8 cellular contexts compared by ENCODE assay signal in the genomic region with DNA sequence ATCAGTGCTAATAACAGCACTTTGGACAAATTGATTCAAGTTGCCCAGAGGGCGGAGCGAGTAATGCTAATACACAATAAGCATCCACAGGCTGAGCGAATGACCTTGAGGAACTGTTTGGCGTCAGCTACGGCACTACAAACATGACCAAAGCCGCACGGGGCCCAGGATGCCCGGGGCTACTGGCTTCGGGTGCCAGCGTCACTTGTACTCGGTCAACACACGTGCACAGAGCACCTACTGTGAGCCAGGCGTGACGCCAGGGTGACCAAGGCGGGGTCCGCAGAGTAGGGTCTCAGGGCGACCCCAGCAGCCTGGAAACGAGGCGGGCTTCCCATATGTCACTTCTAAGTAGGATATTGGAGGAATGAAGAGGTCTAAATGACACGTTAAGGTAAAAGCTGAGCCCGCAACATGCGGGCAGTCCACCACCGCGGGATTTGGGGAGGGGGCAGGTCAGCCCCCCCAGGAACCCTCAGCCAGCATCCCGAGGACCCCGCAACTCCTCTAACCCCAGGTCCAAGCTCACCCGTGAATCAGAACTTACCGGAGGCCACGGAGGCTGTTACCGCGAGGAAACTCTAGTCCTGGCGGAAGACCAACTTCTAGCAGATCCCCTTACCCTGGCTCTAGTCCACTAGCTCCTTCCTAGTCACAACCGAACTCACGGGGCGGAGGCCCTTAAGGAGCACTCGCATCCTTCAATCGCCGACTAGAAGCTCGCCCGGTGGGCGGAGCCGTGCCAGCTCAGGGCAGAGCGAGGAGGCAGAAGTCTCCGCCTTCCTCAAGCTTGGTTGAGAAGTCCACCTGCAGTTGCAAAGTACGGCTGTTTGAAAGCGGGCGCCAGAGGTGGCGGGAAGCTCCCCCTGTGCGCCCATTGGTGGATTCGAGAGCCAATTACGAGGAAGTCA. TPM values are rescaled to one million over a fixed set of nuclear protein-coding genes. Genes with fewer than 3 reads are reported as not detected.
DNase-seq lines count a peak whose midpoint lies in the region; ATAC-seq and TF ChIP-seq lines count a peak whose summit lies in the region.

A gene with protein sequence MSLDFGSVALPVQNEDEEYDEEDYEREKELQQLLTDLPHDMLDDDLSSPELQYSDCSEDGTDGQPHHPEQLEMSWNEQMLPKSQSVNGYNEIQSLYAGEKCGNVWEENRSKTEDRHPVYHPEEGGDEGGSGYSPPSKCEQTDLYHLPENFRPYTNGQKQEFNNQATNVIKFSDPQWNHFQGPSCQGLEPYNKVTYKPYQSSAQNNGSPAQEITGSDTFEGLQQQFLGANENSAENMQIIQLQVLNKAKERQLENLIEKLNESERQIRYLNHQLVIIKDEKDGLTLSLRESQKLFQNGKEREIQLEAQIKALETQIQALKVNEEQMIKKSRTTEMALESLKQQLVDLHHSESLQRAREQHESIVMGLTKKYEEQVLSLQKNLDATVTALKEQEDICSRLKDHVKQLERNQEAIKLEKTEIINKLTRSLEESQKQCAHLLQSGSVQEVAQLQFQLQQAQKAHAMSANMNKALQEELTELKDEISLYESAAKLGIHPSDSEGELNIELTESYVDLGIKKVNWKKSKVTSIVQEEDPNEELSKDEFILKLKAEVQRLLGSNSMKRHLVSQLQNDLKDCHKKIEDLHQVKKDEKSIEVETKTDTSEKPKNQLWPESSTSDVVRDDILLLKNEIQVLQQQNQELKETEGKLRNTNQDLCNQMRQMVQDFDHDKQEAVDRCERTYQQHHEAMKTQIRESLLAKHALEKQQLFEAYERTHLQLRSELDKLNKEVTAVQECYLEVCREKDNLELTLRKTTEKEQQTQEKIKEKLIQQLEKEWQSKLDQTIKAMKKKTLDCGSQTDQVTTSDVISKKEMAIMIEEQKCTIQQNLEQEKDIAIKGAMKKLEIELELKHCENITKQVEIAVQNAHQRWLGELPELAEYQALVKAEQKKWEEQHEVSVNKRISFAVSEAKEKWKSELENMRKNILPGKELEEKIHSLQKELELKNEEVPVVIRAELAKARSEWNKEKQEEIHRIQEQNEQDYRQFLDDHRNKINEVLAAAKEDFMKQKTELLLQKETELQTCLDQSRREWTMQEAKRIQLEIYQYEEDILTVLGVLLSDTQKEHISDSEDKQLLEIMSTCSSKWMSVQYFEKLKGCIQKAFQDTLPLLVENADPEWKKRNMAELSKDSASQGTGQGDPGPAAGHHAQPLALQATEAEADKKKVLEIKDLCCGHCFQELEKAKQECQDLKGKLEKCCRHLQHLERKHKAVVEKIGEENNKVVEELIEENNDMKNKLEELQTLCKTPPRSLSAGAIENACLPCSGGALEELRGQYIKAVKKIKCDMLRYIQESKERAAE (N-terminal part only) (minus strand): TSS at position 656 of the 911 bp plus-strand sequence. CDS start 5,420 bp downstream, outside the sequence.

- H3K4me3 ChIP-seq in GM12875 (ENCODE audit: low read depth, low read length) (peak within 1 kb of the TSS; percentile 71), SU-DHL-6 (ENCODE audit: insufficient read depth, low read length, poor library complexity, severe bottlenecking) (peak within 1 kb of the TSS; percentile 86), ovary (peak within 1 kb of the TSS; percentile 53), tibial artery (peak within 1 kb of the TSS; percentile 79 to 94)

- H3K4me1 ChIP-seq in ovary (ENCODE audit: insufficient read depth) (peaks cover 2% of the 10 kb centered on the region), tibial artery (peaks cover 0 to 14% (median 9%) of the 10 kb centered on the region in 4 donors)

- intact Hi-C loops in Right ventricle myocardium inferior (cut with DNase I) (no loop called here), ovary (cut with DNase I) (no loop called here), tibial artery (cut with DNase I; ENCODE audit: low total_unique reads) (no loop called here)

- ATAC-seq in HG02763 (IDR thresholded peaks at IDR 0.05; ENCODE audit: unreplicated experiment) (peak; percentile 96), Right ventricle myocardium inferior (peak; percentile 97)

- no peak for TF ChIP-seq EP300 in ovary (IDR thresholded peaks at IDR 0.05)

- peak within 1 kb of the TSS; percentile 94 for H3K4me2 ChIP-seq in SU-DHL-6 (ENCODE audit: low read depth, low read length, poor library complexity, severe bottlenecking)

- peaks cover 30% of the 10 kb centered on the region for H3K4me1 Mint-ChIP-seq in activated naive CD8-positive, alpha-beta T cell treated with anti-CD3 and anti-CD28 coated beads for 36 hours

- peak within 1 kb of the TSS; percentile 97 for H3K9ac ChIP-seq in SU-DHL-6 (ENCODE audit: low read length)

- DNase-seq in NCI-H1417 (lab: John Stamatoyannopoulos, UW) (peak; percentile 97 to 99 (median 98)), Right ventricle myocardium inferior (ENCODE audit: missing footprints) (peak; percentile 97), ovary (peak; percentile 97 to 99 (median 98)), tibial artery (peak; percentile 97 to 99)
- DNase-seq in activated naive CD8-positive, alpha-beta T cell treated with anti-CD3 and anti-CD28 coated beads for 36 hours = peak; percentile 97

- H3K27ac Mint-ChIP-seq in activated naive CD8-positive, alpha-beta T cell treated with anti-CD3 and anti-CD28 coated beads for 36 hours = peak within 1 kb of the TSS; percentile 96

- TF ChIP-seq POLR2A in ovary (IDR thresholded peaks at IDR 0.05) = no peak

- H3K27me3 ChIP-seq in SU-DHL-6 (ENCODE audit: low read length) (no peaks in the 10 kb centered on the region), ovary (no peaks in the 10 kb centered on the region), tibial artery (no peaks in the 10 kb centered on the region)

- peaks cover 51% of the 10 kb centered on the region for H3K79me2 ChIP-seq in SU-DHL-6 (ENCODE audit: insufficient read depth, low read length)

- peaks cover 5% of the 10 kb centered on the region; the same call in 1 of the 2 replicates for H4K20me1 ChIP-seq in SU-DHL-6 (ENCODE audit: low read depth, low read length)

- H3K27me3 Mint-ChIP-seq in activated naive CD8-positive, alpha-beta T cell treated with anti-CD3 and anti-CD28 coated beads for 36 hours = no peaks in the 10 kb centered on the region

- peak within 1 kb of the TSS; percentile 73 for H3K27ac ChIP-seq in SU-DHL-6 (ENCODE audit: low read depth, low read length)
- peak within 1 kb of the TSS in 1 of 2 donors; percentile 19 for H3K27ac ChIP-seq in ovary
- peak within 1 kb of the TSS; percentile 58 to 59 for H3K27ac ChIP-seq in tibial artery

- no peaks in the 10 kb centered on the region for H3K36me3 ChIP-seq in SU-DHL-6 (ENCODE audit: low read length)
- no peaks in the 10 kb centered on the region for H3K36me3 ChIP-seq in ovary
- H3K36me3 ChIP-seq in tibial artery = no peaks in the 10 kb centered on the region

- H3K9me3 ChIP-seq in SU-DHL-6 (ENCODE audit: insufficient read depth, low read length) (no peaks in the 10 kb centered on the region), ovary (no peaks in the 10 kb centered on the region), tibial artery (no peaks in the 10 kb centered on the region)

- peaks cover 15% of the 10 kb centered on the region for H3K36me3 Mint-ChIP-seq in activated naive CD8-positive, alpha-beta T cell treated with anti-CD3 and anti-CD28 coated beads for 36 hours

- peak within 1 kb of the TSS; percentile 97 for H3K4me3 Mint-ChIP-seq in activated naive CD8-positive, alpha-beta T cell treated with anti-CD3 and anti-CD28 coated beads for 36 hours

- no peaks in the 10 kb centered on the region for H3K9me3 Mint-ChIP-seq in activated naive CD8-positive, alpha-beta T cell treated with anti-CD3 and anti-CD28 coated beads for 36 hours

- peak within 1 kb of the TSS; percentile 95 for H2AFZ ChIP-seq in SU-DHL-6 (ENCODE audit: low read depth, low read length, severe bottlenecking)

- no peaks in the 10 kb centered on the region for H3K9me2 ChIP-seq in SU-DHL-6 (replicated peaks; ENCODE audit: insufficient read depth, low read length)

- 0% methylated on average over 48 to 51 of the region's 51 CpGs for WGBS in ovary, 3 donors

- TF ChIP-seq CTCF in GM12875 (IDR thresholded peaks at IDR 0.05; ENCODE audit: borderline replicate concordance, insufficient read depth, low read depth, low read length) = no peak
- no peak for TF ChIP-seq CTCF in SU-DHL-6 (IDR thresholded peaks at IDR 0.05; ENCODE audit: insufficient read depth, low read length, poor library complexity, severe bottlenecking)
- TF ChIP-seq CTCF in ovary (IDR thresholded peaks at IDR 0.05) = no peak
- TF ChIP-seq CTCF in tibial artery (IDR thresholded peaks at IDR 0.05) = no peak

- peaks cover 5% of the 10 kb centered on the region; the same call in 1 of the 2 replicates for H3F3A ChIP-seq in SU-DHL-6 (ENCODE audit: insufficient read depth)

RNA-seq across cellular contexts. Expression of the gene that starts here (rescaled TPM):
- 10 to 100 TPM; 27.2 to 27.3 TPM for total RNA-seq in activated naive CD8-positive, alpha-beta T cell treated with anti-CD3 and anti-CD28 coated beads for 36 hours
- 1.4 TPM for total RNA-seq in Right ventricle myocardium inferior
- 1 to 10 TPM; 1.7 to 3.7 (median 2.5) TPM for total RNA-seq in ovary
- polyA plus RNA-seq in ovary = 1 to 10 TPM; 1.4 to 1.8 TPM

Comparison
In these comparisons a context has a peak if more than half of its experiments do, and no peak if none do; other contexts are left out.
1. RNA of the gene that starts here (total RNA-seq): 27.2 to 27.3 TPM in activated naive CD8-positive, alpha-beta T cell treated with anti-CD3 and anti-CD28 coated beads for 36 hours; 1.7 to 3.7 TPM in ovary and 1.4 TPM in Right ventricle myocardium inferior (single experiment); every median in the first group is over 4 times any median in the second.
2. Peak in every context shown above with its lines, with median percentiles within 50 percentile points of each other: H3K4me3 ChIP-seq and DNase-seq.